8 cellular contexts compared by ENCODE assay signal in genomic region chr14:23550827-23551265, GRCh38. TPM values are rescaled to one million over a fixed set of nuclear protein-coding genes. Genes with fewer than 3 reads are reported as not detected.
DNase-seq lines count a peak whose midpoint lies in the region; ATAC-seq, FAIRE-seq and TF ChIP-seq lines count a peak whose summit lies in the region.

No MANE protein-coding gene starts in this region.

- no peak overlapping the region for H3K27ac ChIP-seq in endothelial cell of umbilical vein (ENCODE audit: insufficient read depth, low read depth, low read length)

- peak overlapping the region; percentile 97 for H2AFZ ChIP-seq in endothelial cell of umbilical vein (ENCODE audit: low read depth, low read length)
- peak overlapping the region; percentile 88 for H2AFZ ChIP-seq in neuron (ENCODE audit: low read depth, low read length)

- H3K4me3 ChIP-seq in endothelial cell of umbilical vein (replicated peaks in 1 of 3; ENCODE audit: insufficient read depth in 1 of 3, low read depth in 1 of 3, low read length in 3 of 3): peak overlapping the region; percentile 47 to 84 (median 77)
- peak overlapping the region; percentile 75 for H3K4me3 ChIP-seq in neuron (ENCODE audit: low read length)

- no peaks in the 10 kb centered on the region for H3K9me1 ChIP-seq in endothelial cell of umbilical vein (replicated peaks; ENCODE audit: control insufficient read depth, extremely low read depth, insufficient read depth, low read length)

- CTCF ChIA-PET in endothelial cell of umbilical vein (lab: Charles Lee): interaction anchor here (1.1 to 1.5 kb wide), 4 partner anchors 9 to 72 kb away, joined by 3 to 4 read pairs (median 4); no protein-coding TSS in a partner anchor

- H3K27me3 ChIP-seq in endothelial cell of umbilical vein (ENCODE audit: control insufficient read depth in 2 of 2, insufficient read depth in 2 of 2, low read length in 2 of 2) (peaks cover 23 to 25% of the 10 kb centered on the region in 2 experiments), neuron (ENCODE audit: insufficient read depth, low read length) (no peaks in the 10 kb centered on the region)

- H3K36me3 ChIP-seq in endothelial cell of umbilical vein (ENCODE audit: control insufficient read depth in 2 of 2, extremely low read depth in 1 of 2, insufficient read depth in 2 of 2, low read length in 2 of 2): no peaks in the 10 kb centered on the region
- H3K36me3 ChIP-seq in neuron (ENCODE audit: insufficient read depth, low read length): no peaks in the 10 kb centered on the region

- TF ChIP-seq POLR2A in endothelial cell of umbilical vein (IDR thresholded peaks at IDR 0.05; ENCODE audit: low read depth, low read length): no peak

- H3K79me2 ChIP-seq in endothelial cell of umbilical vein (ENCODE audit: control insufficient read depth, insufficient read depth, low read length): no peaks in the 10 kb centered on the region

- H3K9ac ChIP-seq in endothelial cell of umbilical vein (replicated peaks; ENCODE audit: extremely low read depth, insufficient read depth, low read length): no peak overlapping the region

- dilution Hi-C loops in endothelial cell of umbilical vein (cut with MboI; ENCODE audit: extremely low pct_ligation_motif_present, low sequenced_read_pairs): no loop called here

- no peak for FAIRE-seq in endothelial cell of umbilical vein (lab: Jason Lieb, UNC)

- no peak for ATAC-seq in HG03025 (IDR thresholded peaks at IDR 0.05; ENCODE audit: low FRiP score, unreplicated experiment)
- ATAC-seq in GM18868 (IDR thresholded peaks at IDR 0.05; ENCODE audit: unreplicated experiment): no peak

- H3K9me3 ChIP-seq in endothelial cell of umbilical vein (replicated peaks; ENCODE audit: control insufficient read depth, insufficient read depth, low read length) (no peaks in the 10 kb centered on the region), neuron (ENCODE audit: low read length) (no peaks in the 10 kb centered on the region)

- peak; percentile 32 for DNase-seq in CD1c-positive myeloid dendritic cell (ENCODE audit: extremely low spot score)
- peak; percentile 32 for DNase-seq in NCI-H2171 (lab: John Stamatoyannopoulos, UW)
- DNase-seq in endothelial cell of umbilical vein (ENCODE audit: low read depth, low spot score): no peak
- DNase-seq in NCI-H2227 treated with DMSO at 0.1 percent for 48 hours (lab: John Stamatoyannopoulos, UW): no peak
- no peak for DNase-seq in NOMO-1 (lab: John Stamatoyannopoulos, UW; ENCODE audit: unreplicated experiment in 2 of 2)

- intact Hi-C loops in endothelial cell of umbilical vein (cut with micrococcal nuclease): no loop called here

- TF ChIP-seq CTCF in endothelial cell of umbilical vein (IDR thresholded peaks at IDR 0.05; ENCODE audit: extremely low read depth in 1 of 2, insufficient read depth in 1 of 2, low read depth in 1 of 2, low read length in 2 of 2): no peak

- H3K4me1 ChIP-seq in endothelial cell of umbilical vein (ENCODE audit: control insufficient read depth, extremely low read depth, insufficient read depth, low read length) (peaks cover 10% of the 10 kb centered on the region), neuron (ENCODE audit: insufficient read depth, low read length) (peaks cover 28% of the 10 kb centered on the region)

- peak overlapping the region; percentile 87 for H3K4me2 ChIP-seq in endothelial cell of umbilical vein (ENCODE audit: insufficient read depth, low read length)

- POLR2A ChIA-PET in endothelial cell of umbilical vein (lab: Charles Lee): no interaction called here

- no peaks in the 10 kb centered on the region for H4K20me1 ChIP-seq in endothelial cell of umbilical vein (replicated peaks; ENCODE audit: control insufficient read depth, extremely low read depth, insufficient read depth, low read length)

- no TSS peak for BruUV-seq in endothelial cell of umbilical vein (replicated peaks; lab: Mats Ljungman, UMichigan)

TF ChIP-seq in endothelial cell of umbilical vein, 7 proteins besides CTCF, POLR2A, EP300 and RAD21:
- no peak for TF ChIP-seq FOS (IDR thresholded peaks at IDR 0.05; ENCODE audit: borderline replicate concordance, insufficient read depth, low read length)
- peak; percentile 62 for TF ChIP-seq EZH2 (IDR thresholded peaks at IDR 0.05; ENCODE audit: borderline replicate concordance, low read depth, low read length, severe bottlenecking)

RNA-seq across cellular contexts. Expression of gene ZFHX2, which starts 0.7 kb away (rescaled TPM):
- 2.0 and 2.3 TPM in 2 replicates for total RNA-seq in endothelial cell of umbilical vein
- polyA plus RNA-seq in endothelial cell of umbilical vein: 0.21 and 0.25 TPM in 2 replicates
- polyA plus RNA-seq in endothelial cell of umbilical vein (2011; cell fraction: cytosol; rRNA removed): 0.14 and 0.17 TPM in 2 replicates
- polyA plus RNA-seq in endothelial cell of umbilical vein (2011; cell fraction: nucleus; rRNA removed): 0.50 and 0.86 TPM in 2 replicates
- polyA plus RNA-seq in endothelial cell of umbilical vein (2012): 0.94 and 1.1 TPM in 2 replicates
- polyA minus RNA-seq in endothelial cell of umbilical vein: 0.53 and 1.1 TPM in 2 replicates
- not detected for polyA minus RNA-seq in endothelial cell of umbilical vein (2011; cell fraction: cytosol; rRNA and poly(A)+ RNA removed)
- polyA minus RNA-seq in endothelial cell of umbilical vein (2011; cell fraction: nucleus; rRNA and poly(A)+ RNA removed): 1.6 and 1.7 TPM in 2 replicates

RNA-seq across cellular contexts. Expression of gene THTPA, which starts 5.2 kb away (rescaled TPM):
- 9.8 and 12.5 TPM in 2 replicates for total RNA-seq in endothelial cell of umbilical vein
- 9.5 and 10.8 TPM in 2 replicates for polyA plus RNA-seq in endothelial cell of umbilical vein
- polyA plus RNA-seq in endothelial cell of umbilical vein (2011; cell fraction: cytosol; rRNA removed): 4.9 and 5.7 TPM in 2 replicates
- polyA plus RNA-seq in endothelial cell of umbilical vein (2011; cell fraction: nucleus; rRNA removed): 31.7 and 46.4 TPM in 2 replicates
- polyA plus RNA-seq in endothelial cell of umbilical vein (2012): 9.3 and 9.5 TPM in 2 replicates
- polyA minus RNA-seq in endothelial cell of umbilical vein: 9.5 and 12.1 TPM in 2 replicates
- 11.2 TPM for polyA minus RNA-seq in endothelial cell of umbilical vein (2011; cell fraction: cytosol; rRNA and poly(A)+ RNA removed)
- polyA minus RNA-seq in endothelial cell of umbilical vein (2011; cell fraction: nucleus; rRNA and poly(A)+ RNA removed): 7.0 and 10.4 TPM in 2 replicates

RNA-seq across cellular contexts. Expression of gene AP1G2, which starts 16.7 kb away (rescaled TPM):
- total RNA-seq in endothelial cell of umbilical vein: 30.5 and 39.0 TPM in 2 replicates
- polyA plus RNA-seq in endothelial cell of umbilical vein: 55.8 and 63.2 TPM in 2 replicates
- 23.2 and 24.6 TPM in 2 replicates for polyA plus RNA-seq in endothelial cell of umbilical vein (2011; cell fraction: cytosol; rRNA removed)
- polyA plus RNA-seq in endothelial cell of umbilical vein (2011; cell fraction: nucleus; rRNA removed): 353 and 440 TPM in 2 replicates
- polyA plus RNA-seq in endothelial cell of umbilical vein (2012): 41.4 and 64.3 TPM in 2 replicates
- 42.1 and 48.4 TPM in 2 replicates for polyA minus RNA-seq in endothelial cell of umbilical vein
- 23.1 TPM for polyA minus RNA-seq in endothelial cell of umbilical vein (2011; cell fraction: cytosol; rRNA and poly(A)+ RNA removed)
- 55.4 and 59.4 TPM in 2 replicates for polyA minus RNA-seq in endothelial cell of umbilical vein (2011; cell fraction: nucleus; rRNA and poly(A)+ RNA removed)

RNA-seq across cellular contexts. Expression of gene JPH4, which starts 27.7 kb away (rescaled TPM):
- total RNA-seq in endothelial cell of umbilical vein: not detected in 2 replicates
- 0.06 TPM in 1 of 2 replicates, not detected in the other for polyA plus RNA-seq in endothelial cell of umbilical vein
- polyA plus RNA-seq in endothelial cell of umbilical vein (2011; cell fraction: cytosol; rRNA removed): not detected in 2 replicates
- 0.08 TPM in 1 of 2 replicates, not detected in the other for polyA plus RNA-seq in endothelial cell of umbilical vein (2011; cell fraction: nucleus; rRNA removed)
- 0.10 TPM in 1 of 2 replicates, not detected in the other for polyA plus RNA-seq in endothelial cell of umbilical vein (2012)
- polyA minus RNA-seq in endothelial cell of umbilical vein: not detected in 2 replicates
- polyA minus RNA-seq in endothelial cell of umbilical vein (2011; cell fraction: cytosol; rRNA and poly(A)+ RNA removed): not detected
- polyA minus RNA-seq in endothelial cell of umbilical vein (2011; cell fraction: nucleus; rRNA and poly(A)+ RNA removed): not detected in 2 replicates

Comparison
In these comparisons a context has a peak if more than half of its experiments do, and no peak if none do; other contexts are left out.
1. DNase-seq: peak in CD1c-positive myeloid dendritic cell (single experiment) and NCI-H2171 (single experiment); none in endothelial cell of umbilical vein (single experiment), NCI-H2227 treated with DMSO at 0.1 percent for 48 hours (single experiment) and NOMO-1 (0 of 2).